Comparison of ENCODE assay signal across 1 cellular context in genomic region chr22:44678245-44678979, GRCh38.
TF ChIP-seq lines count a peak whose summit lies in the region.

No MANE protein-coding gene starts in this region.

TF ChIP-seq in IMR-90, 13 proteins besides CTCF, POLR2A, EP300 and RAD21:
- no peak for TF ChIP-seq RCOR1 (IDR thresholded peaks at IDR 0.05; ENCODE audit: insufficient replicate concordance, low read length)
- no peak for TF ChIP-seq CHD1 (IDR thresholded peaks at IDR 0.05; ENCODE audit: low read depth, low read length)
- TF ChIP-seq CEBPB (IDR thresholded peaks at IDR 0.05; ENCODE audit: low read depth, low read length), result peak; percentile 41; the same call in 1 of the 2 replicates
- TF ChIP-seq NFE2L2 (IDR thresholded peaks at IDR 0.05; ENCODE audit: low read depth, low read length), result no peak
- TF ChIP-seq BHLHE40 (IDR thresholded peaks at IDR 0.05; ENCODE audit: low read depth, low read length), result no peak
TF ChIP-seq in IMR-90: peak in this region for 1.
